ENCODE assay signal across 24 cellular contexts in genomic region chr1:34190692-34191091, GRCh38. TPM values are rescaled to one million over a fixed set of nuclear protein-coding genes. Genes with fewer than 3 reads are reported as not detected.
"Had no signal": no experiment of that assay in that cellular context is flagged by ENCODE, and none has a peak within 500 bp of the region (broad histone marks: within the 10 kb centered on the region; RNA-seq: fewer than 3 reads in every experiment).

No MANE protein-coding gene starts in this region.

- H3K9me3 ChIP-seq: colonic mucosa, testis had no signal

- H3K4me1 ChIP-seq: colonic mucosa, esophagus muscularis mucosa, left ventricle myocardium inferior, testis, upper lobe of left lung had no signal

- H3K4me3 ChIP-seq: colonic mucosa, dorsolateral prefrontal cortex, esophagus muscularis mucosa, left ventricle myocardium inferior, testis, upper lobe of left lung had no signal

- H3K27ac Mint-ChIP-seq: activated B cell treated with CpG ODN at 0.5 μM for 24 hours; activated CD4-positive, alpha-beta T cell treated with anti-CD3 and anti-CD28 coated beads for 36 hours; natural killer cell treated with Interleukin-12 subunit alpha and Interleukin-12 subunit beta and Interleukin-15 and Interleukin-18, amount 100 ng/mL, for 72 hours; progenitor cell of endocrine pancreas had no signal

- DNase-seq: activated B cell treated with CpG ODN at 0.5 μM for 24 hours; activated CD4-positive, alpha-beta T cell treated with anti-CD3 and anti-CD28 coated beads for 36 hours; activated CD4-positive, alpha-beta T cell treated with anti-CD3 and anti-CD28 coated beads, Interleukin-2, amount 50 U/mL, for 4 hours; activated CD8-positive, alpha-beta memory T cell treated with anti-CD3 and anti-CD28 coated beads for 24 hours; activated CD8-positive, alpha-beta memory T cell treated with anti-CD3 and anti-CD28 coated beads, Interleukin-2, amount 50 U/mL, for 4 hours; activated naive CD4-positive, alpha-beta T cell treated with Interleukin-2 at 50 U/mL for 16 hours; activated T-cell treated with anti-CD3 and anti-CD28 coated beads, Interleukin-2, amount 50 U/mL, for 4 hours; amygdala; colonic mucosa; dorsolateral prefrontal cortex; head of caudate nucleus; hypothalamus; left ventricle myocardium inferior; retina; stimulated activated CD4-positive, alpha-beta T cell treated with anti-CD3 and anti-CD28 coated beads, Interleukin-2, amount 100 ng/mL, for 48 hours; stimulated activated CD8-positive, alpha-beta memory T cell treated with anti-CD3 and anti-CD28 coated beads, Interleukin-4, amount 100 ng/mL, for 48 hours; stimulated activated naive CD4-positive, alpha-beta T cell; testis; upper lobe of left lung had no signal

- H3K27me3 ChIP-seq: colonic mucosa, testis, upper lobe of left lung had no signal

- H3K27ac ChIP-seq: colonic mucosa, dorsolateral prefrontal cortex, esophagus muscularis mucosa, left ventricle myocardium inferior, testis, upper lobe of left lung had no signal

- H3K9me3 Mint-ChIP-seq: activated T-cell treated with anti-CD3 and anti-CD28 coated beads, Interleukin-2, amount 50 U/mL, for 4 hours; natural killer cell treated with Interleukin-12 subunit alpha and Interleukin-12 subunit beta and Interleukin-15 and Interleukin-18, amount 100 ng/mL, for 72 hours had no signal

- ATAC-seq: activated CD4-positive, alpha-beta T cell treated with anti-CD3 and anti-CD28 coated beads for 36 hours; activated T-cell treated with anti-CD3 and anti-CD28 coated beads, Interleukin-2, amount 50 U/mL, for 4 hours had no signal

- H3K4me3 Mint-ChIP-seq: activated B cell treated with CpG ODN at 0.5 μM for 24 hours; activated CD4-positive, alpha-beta T cell treated with anti-CD3 and anti-CD28 coated beads for 36 hours; activated T-cell treated with anti-CD3 and anti-CD28 coated beads, Interleukin-2, amount 50 U/mL, for 4 hours; natural killer cell treated with Interleukin-12 subunit alpha and Interleukin-12 subunit beta and Interleukin-15 and Interleukin-18, amount 100 ng/mL, for 72 hours had no signal

- H3K36me3 Mint-ChIP-seq: natural killer cell treated with Interleukin-12 subunit alpha and Interleukin-12 subunit beta and Interleukin-15 and Interleukin-18, amount 100 ng/mL, for 72 hours had no signal

- H3K36me3 ChIP-seq: colonic mucosa, esophagus muscularis mucosa, left ventricle myocardium inferior, upper lobe of left lung had no signal

- H3K4me1 Mint-ChIP-seq: activated B cell treated with CpG ODN at 0.5 μM for 24 hours had no signal

RNA-seq across cellular contexts. Expression of gene C1orf94, which starts 14.0 kb away (rescaled TPM):
- total RNA-seq: activated B cell treated with CpG ODN at 0.5 μM for 24 hours; activated CD4-positive, alpha-beta T cell treated with anti-CD3 and anti-CD28 coated beads for 36 hours; activated T-cell treated with anti-CD3 and anti-CD28 coated beads, Interleukin-2, amount 50 U/mL, for 4 hours; bronchial epithelial cell; colonic mucosa; left ventricle myocardium inferior; natural killer cell treated with Interleukin-12 subunit alpha and Interleukin-12 subunit beta and Interleukin-15 and Interleukin-18, amount 100 ng/mL, for 72 hours; osteocyte; progenitor cell of endocrine pancreas; upper lobe of left lung had no signal

RNA-seq across cellular contexts. Expression of gene CSMD2, which starts 25.7 kb away (rescaled TPM):
- total RNA-seq: activated B cell treated with CpG ODN at 0.5 μM for 24 hours; activated CD4-positive, alpha-beta T cell treated with anti-CD3 and anti-CD28 coated beads for 36 hours; activated T-cell treated with anti-CD3 and anti-CD28 coated beads, Interleukin-2, amount 50 U/mL, for 4 hours; bronchial epithelial cell; natural killer cell treated with Interleukin-12 subunit alpha and Interleukin-12 subunit beta and Interleukin-15 and Interleukin-18, amount 100 ng/mL, for 72 hours; osteocyte had no signal
